In genomic region chr3:32432711-32433530, GRCh38 we compare ENCODE assay signal across 8 cellular contexts. TPM values are rescaled to one million over a fixed set of nuclear protein-coding genes. Genes with fewer than 3 reads are reported as not detected.
DNase-seq lines count a peak whose midpoint lies in the region; ATAC-seq and TF ChIP-seq lines count a peak whose summit lies in the region.

No MANE protein-coding gene starts in this region.

- TF ChIP-seq CTCF in nephron progenitor cell (IDR thresholded peaks at IDR 0.05), result no peak

- peak overlapping the region; percentile 96 for H3K27ac Mint-ChIP-seq in T-helper 17 cell
- peak overlapping the region; percentile 35 for H3K27ac Mint-ChIP-seq in nephron progenitor cell

- H3K9me3 ChIP-seq in T-helper 17 cell (ENCODE audit: control insufficient read depth, low read length, poor library complexity, severe bottlenecking), result no peaks in the 10 kb centered on the region

- H3K4me3 Mint-ChIP-seq in T-helper 17 cell, result peak overlapping the region; percentile 76
- H3K4me3 Mint-ChIP-seq in nephron progenitor cell, result no peak overlapping the region

- H3K27me3 Mint-ChIP-seq in T-helper 17 cell, result no peaks in the 10 kb centered on the region
- peaks cover 5% of the 10 kb centered on the region for H3K27me3 Mint-ChIP-seq in nephron progenitor cell (ENCODE audit: low read depth, poor library complexity)

- H3K36me3 Mint-ChIP-seq in T-helper 17 cell (ENCODE audit: low read depth) (peaks cover 3% of the 10 kb centered on the region), nephron progenitor cell (ENCODE audit: low read depth) (peaks cover 6% of the 10 kb centered on the region)

- DNase-seq in T-helper 17 cell (no peak), nephron progenitor cell (no peak), HPDE6-E6E7 (ENCODE audit: extremely low spot score) (no peak), NCI-H2107 treated with DMSO at 0.1 percent for 48 hours (lab: John Stamatoyannopoulos, UW; ENCODE audit: unreplicated experiment) (no peak), NCI-H69 (lab: John Stamatoyannopoulos, UW) (no peak)

- no peaks in the 10 kb centered on the region for H3K9me3 Mint-ChIP-seq in nephron progenitor cell

- ATAC-seq in GM18520 (IDR thresholded peaks at IDR 0.05; ENCODE audit: unreplicated experiment), result peak; percentile 48
- ATAC-seq in HG02759 (IDR thresholded peaks at IDR 0.05; ENCODE audit: unreplicated experiment), result peak; percentile 34
- ATAC-seq in T-helper 17 cell, result peak; percentile 60
- ATAC-seq in HG03139 (IDR thresholded peaks at IDR 0.05; ENCODE audit: unreplicated experiment), result no peak

- peaks cover 63% of the 10 kb centered on the region for H3K4me1 Mint-ChIP-seq in T-helper 17 cell
- H3K4me1 Mint-ChIP-seq in nephron progenitor cell, result peaks cover 21% of the 10 kb centered on the region

RNA-seq across cellular contexts. Expression of gene CMTM7, which starts 41.3 kb away (rescaled TPM):
- total RNA-seq in T-helper 17 cell, result 10 to 100 TPM; 38.5 to 45.3 TPM
